In genomic region chr3:34511891-34512290, GRCh38 we compare ENCODE assay signal across 23 cellular contexts.
"Had no signal": no experiment of that assay in that cellular context is flagged by ENCODE, and none has a peak within 500 bp of the region (broad histone marks: within the 10 kb centered on the region; RNA-seq: fewer than 3 reads in every experiment).

No MANE protein-coding gene starts in this region.

- DNase-seq: colonic mucosa; cortex of kidney; effector CD8-positive, alpha-beta T cell; effector memory CD8-positive, alpha-beta T cell; endodermal cell; erythroblast; esophagus squamous epithelium; foreskin fibroblast; foreskin melanocyte; gastrocnemius medialis; glutamatergic neuron; head of caudate nucleus; heart right ventricle; hippocampal formation; left cardiac atrium; left lung; left ventricle myocardium superior; lower lobe of right lung; mesenchymal stem cell; midbrain; naive thymus-derived CD4-positive, alpha-beta T cell had no signal

- H3K9me3 Mint-ChIP-seq: endodermal cell had no signal

- H3K4me1 Mint-ChIP-seq: naive thymus-derived CD4-positive, alpha-beta T cell had no signal

- H3K27me3 Mint-ChIP-seq: dendritic cell treated with granulocyte-macrophage colony-stimulating factor and Interleukin-4, amounts not matched to agents 40 ng/mL and 50 ng/mL, for 4 days; effector memory CD8-positive, alpha-beta T cell had no signal

- H3K4me3 Mint-ChIP-seq: dendritic cell treated with granulocyte-macrophage colony-stimulating factor and Interleukin-4, amounts not matched to agents 40 ng/mL and 50 ng/mL, for 4 days; effector memory CD8-positive, alpha-beta T cell; endodermal cell; naive thymus-derived CD4-positive, alpha-beta T cell had no signal

- ATAC-seq: effector memory CD8-positive, alpha-beta T cell; esophagus mucosa; gastrocnemius medialis; heart right ventricle; left cardiac atrium; left lung; left ventricle myocardium superior; lower lobe of right lung; naive thymus-derived CD4-positive, alpha-beta T cell had no signal

- H3K27ac Mint-ChIP-seq: dendritic cell treated with granulocyte-macrophage colony-stimulating factor and Interleukin-4, amounts not matched to agents 40 ng/mL and 50 ng/mL, for 4 days; effector memory CD8-positive, alpha-beta T cell; endodermal cell; naive thymus-derived CD4-positive, alpha-beta T cell had no signal
